In the genomic region with DNA sequence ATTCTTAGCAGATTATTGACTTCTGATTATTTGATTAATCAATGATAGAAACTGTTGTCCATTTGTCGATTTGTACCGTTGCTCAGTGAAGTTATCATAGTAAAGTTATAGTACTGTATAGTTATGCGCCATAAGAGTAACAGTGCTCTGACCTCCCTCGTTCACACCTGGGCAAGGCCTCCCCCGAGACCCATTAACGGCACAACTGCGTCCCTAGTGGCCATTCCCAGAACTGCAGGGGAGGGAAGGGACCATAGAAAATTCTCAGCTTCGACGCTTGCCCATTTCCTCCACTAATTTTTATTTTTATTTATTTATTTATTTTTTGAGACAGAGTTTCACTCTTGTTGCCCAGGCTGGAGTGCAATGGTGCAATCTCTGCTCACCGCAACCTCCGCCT, we compare ENCODE assay signal across 11 cellular contexts.
A peak's percentile ranks its signal among the peaks of the same experiment; 100 is the strongest.
DNase-seq lines count a peak whose midpoint lies in the region; ATAC-seq and TF ChIP-seq lines count a peak whose summit lies in the region.
"Had no signal": no experiment of that assay in that cellular context is flagged by ENCODE, and none has a peak within 500 bp of the region (broad histone marks: within the 10 kb centered on the region; RNA-seq: fewer than 3 reads in every experiment).

No MANE protein-coding gene starts in this region.

- H3K4me3 ChIP-seq in mammary epithelial cell (replicated peaks in 1 of 3; ENCODE audit: insufficient read depth in 1 of 3, low read depth in 2 of 3, low read length in 3 of 3) (no peak overlapping the region), neutrophil (ENCODE audit: low read depth in 1 of 2, low read length in 1 of 2) (no peak overlapping the region)
- H3K4me3 ChIP-seq: BLaER1 had no signal

- peak; percentile 25 for DNase-seq in activated CD4-positive, alpha-beta T cell treated with anti-CD3 and anti-CD28 coated beads for 36 hours
- DNase-seq in activated CD4-positive, alpha-beta T cell treated with anti-CD3 and anti-CD28 coated beads, Interleukin-2, amount 50 U/mL, for 1 hour = no peak
- peak; percentile 11 for DNase-seq in KBM-7
- no peak for DNase-seq in mammary epithelial cell
- no peak for DNase-seq in head of caudate nucleus
- no peak for DNase-seq in NCI-H774 (lab: John Stamatoyannopoulos, UW)
- no peak for DNase-seq in activated naive CD4-positive, alpha-beta T cell treated with anti-CD3 and anti-CD28 coated beads, Interleukin-2, amount 50 U/mL, for 16 hours
- DNase-seq: T-cell had no signal

- no peak overlapping the region for H3K27ac Mint-ChIP-seq in activated CD4-positive, alpha-beta T cell treated with anti-CD3 and anti-CD28 coated beads for 36 hours
- H3K27ac Mint-ChIP-seq: activated naive CD4-positive, alpha-beta T cell treated with anti-CD3 and anti-CD28 coated beads, Interleukin-2, amount 50 U/mL, for 72 hours; T-cell had no signal

- peaks cover 9% of the 10 kb centered on the region for H3K9me3 Mint-ChIP-seq in activated CD4-positive, alpha-beta T cell treated with anti-CD3 and anti-CD28 coated beads for 36 hours (ENCODE audit: low read depth)

- no peaks in the 10 kb centered on the region for H4K20me1 ChIP-seq in mammary epithelial cell (ENCODE audit: insufficient read depth, low read length)
- H4K20me1 ChIP-seq: BLaER1 had no signal

- H3K9ac ChIP-seq in mammary epithelial cell (ENCODE audit: insufficient read depth, low read length) = no peak overlapping the region
- H3K9ac ChIP-seq: BLaER1 had no signal

- H3K4me3 Mint-ChIP-seq in activated CD4-positive, alpha-beta T cell treated with anti-CD3 and anti-CD28 coated beads for 36 hours = no peak overlapping the region
- H3K4me3 Mint-ChIP-seq: T-cell had no signal

- H2AFZ ChIP-seq in mammary epithelial cell (ENCODE audit: low read depth, low read length) = no peak overlapping the region

- CTCF ChIA-PET in activated CD4-positive, alpha-beta T cell treated with anti-CD3 and anti-CD28 coated beads for 36 hours (lab: Charles Lee) = interaction anchor here (1.0 kb wide), 1 partner anchor 78 kb away, joined by 3 read pairs; no protein-coding TSS in a partner anchor
- CTCF ChIA-PET in mammary epithelial cell (lab: Charles Lee; ENCODE audit: low non-redundant PET) = no interaction called here

- no peaks in the 10 kb centered on the region for H3K27me3 Mint-ChIP-seq in activated CD4-positive, alpha-beta T cell treated with anti-CD3 and anti-CD28 coated beads for 36 hours
- H3K27me3 Mint-ChIP-seq: T-cell had no signal

- H3K36me3 ChIP-seq in mammary epithelial cell (ENCODE audit: insufficient read depth, low read length) (no peaks in the 10 kb centered on the region), neutrophil (no peaks in the 10 kb centered on the region)
- H3K36me3 ChIP-seq: BLaER1 had no signal

- H3K36me3 Mint-ChIP-seq in activated CD4-positive, alpha-beta T cell treated with anti-CD3 and anti-CD28 coated beads for 36 hours (ENCODE audit: low read depth) = no peaks in the 10 kb centered on the region
- H3K36me3 Mint-ChIP-seq: activated naive CD4-positive, alpha-beta T cell treated with anti-CD3 and anti-CD28 coated beads, Interleukin-2, amount 50 U/mL, for 72 hours; T-cell had no signal

- BruUV-seq in mammary epithelial cell (replicated peaks; lab: Mats Ljungman, UMichigan) = no TSS peak

- intact Hi-C loops in activated CD4-positive, alpha-beta T cell treated with anti-CD3 and anti-CD28 coated beads for 36 hours (cut with DNase I, micrococcal nuclease) = no loop called here
- intact Hi-C loops in mammary epithelial cell (cut with micrococcal nuclease) (no loop called here), head of caudate nucleus (cut with DNase I) (no loop called here)

- H3K27ac ChIP-seq in mammary epithelial cell (ENCODE audit: insufficient read depth, low read depth, low read length) (no peak overlapping the region), neutrophil (no peak overlapping the region)
- H3K27ac ChIP-seq: BLaER1 had no signal

- no peaks in the 10 kb centered on the region for H3K27me3 ChIP-seq in mammary epithelial cell (ENCODE audit: insufficient read depth, low read length)
- H3K27me3 ChIP-seq in neutrophil = no peaks in the 10 kb centered on the region
- H3K27me3 ChIP-seq: BLaER1 had no signal

- TF ChIP-seq CTCF in mammary epithelial cell (conservative IDR thresholded peaks at IDR 0.05 in 1 of 2, IDR thresholded peaks at IDR 0.05 in 1 of 2; ENCODE audit: extremely low read depth in 1 of 2, insufficient read depth in 1 of 2, low read depth in 1 of 2, low read length in 2 of 2) = peak; percentile 48 to 57
- peak; percentile 38 for TF ChIP-seq CTCF in neutrophil (IDR thresholded peaks at IDR 0.05)

- ATAC-seq in activated CD4-positive, alpha-beta T cell treated with anti-CD3 and anti-CD28 coated beads for 36 hours = no peak
- ATAC-seq: activated naive CD4-positive, alpha-beta T cell treated with anti-CD3 and anti-CD28 coated beads, Interleukin-2, amount 50 U/mL, for 72 hours; T-cell had no signal

- H3K9me3 ChIP-seq in mammary epithelial cell (replicated peaks; ENCODE audit: insufficient read depth, low read length) (no peaks in the 10 kb centered on the region), neutrophil (no peaks in the 10 kb centered on the region)
- H3K9me3 ChIP-seq: BLaER1 had no signal

- POLR2A ChIA-PET in activated CD4-positive, alpha-beta T cell treated with anti-CD3 and anti-CD28 coated beads for 36 hours (lab: Charles Lee) = no interaction called here

- no peaks in the 10 kb centered on the region for H3K4me1 Mint-ChIP-seq in activated CD4-positive, alpha-beta T cell treated with anti-CD3 and anti-CD28 coated beads for 36 hours
- H3K4me1 Mint-ChIP-seq: T-cell had no signal

- H3K4me1 ChIP-seq in mammary epithelial cell (ENCODE audit: insufficient read depth, low read length) = peaks cover 4% of the 10 kb centered on the region
- no peaks in the 10 kb centered on the region for H3K4me1 ChIP-seq in neutrophil (ENCODE audit: control insufficient read depth in 1 of 2, insufficient read depth in 1 of 2, low read depth in 1 of 2, low read length in 1 of 2)

- 89% methylated on average over 8 of the region's 11 CpGs for WGBS in mammary epithelial cell (ENCODE audit: low coverage, missing lambda C conversion rate)

- dilution Hi-C loops in mammary epithelial cell (cut with HindIII; ENCODE audit: low sequenced_read_pairs) = no loop called here

- no peak overlapping the region for H3K4me2 ChIP-seq in mammary epithelial cell (ENCODE audit: insufficient read depth, low read depth, low read length)
- H3K4me2 ChIP-seq: BLaER1 had no signal

- no peaks in the 10 kb centered on the region for H3K79me2 ChIP-seq in mammary epithelial cell (ENCODE audit: insufficient read depth, low read length)

- in situ Hi-C loops in KBM-7 (cut with MboI; ENCODE audit: low pct_unique_long_range_greater_than_20kb, low sequenced_read_pairs) = no loop called here
- in situ Hi-C loops in mammary epithelial cell (cut with MboI; ENCODE audit: low sequenced_read_pairs in 2 of 2) = no loop called here

Comparison
In these comparisons a context has a peak if more than half of its experiments do, and no peak if none do; other contexts are left out.
1. DNase-seq: peak in activated CD4-positive, alpha-beta T cell treated with anti-CD3 and anti-CD28 coated beads for 36 hours (single experiment) and KBM-7 (single experiment); none in activated CD4-positive, alpha-beta T cell treated with anti-CD3 and anti-CD28 coated beads, Interleukin-2, amount 50 U/mL, for 1 hour (single experiment), mammary epithelial cell (single experiment), head of caudate nucleus (0 of 42), NCI-H774 (single experiment) and activated naive CD4-positive, alpha-beta T cell treated with anti-CD3 and anti-CD28 coated beads, Interleukin-2, amount 50 U/mL, for 16 hours (single experiment).